In genomic region chr6:151075005-151075404, GRCh38 we compare ENCODE assay signal across 18 cellular contexts.
"Had no signal": no experiment of that assay in that cellular context is flagged by ENCODE, and none has a peak within 500 bp of the region (broad histone marks: within the 10 kb centered on the region; RNA-seq: fewer than 3 reads in every experiment).

No MANE protein-coding gene starts in this region.

- H3K27me3 ChIP-seq: dorsolateral prefrontal cortex, heart right ventricle, pancreas had no signal

- H3K4me3 ChIP-seq: dorsolateral prefrontal cortex, heart right ventricle, mucosa of descending colon, pancreas, thoracic aorta had no signal

- H3K4me3 Mint-ChIP-seq: natural killer cell; neural crest cell; stimulated activated naive B cell treated with anti-CD40 and anti-IgM and Interleukin-4, amounts not matched to agents 10 μg/mL and 1 μg/mL and 100 μg/mL, for 72 hours; stimulated activated naive CD8-positive, alpha-beta T cell treated with anti-CD3 and anti-CD28 coated beads, Interleukin-15, amount 100 ng/mL, for 72 hours had no signal

- H3K27ac Mint-ChIP-seq: natural killer cell; progenitor cell of endocrine pancreas; stimulated activated naive B cell treated with anti-CD40 and anti-IgM and Interleukin-4, amounts not matched to agents 10 μg/mL and 1 μg/mL and 100 μg/mL, for 72 hours had no signal

- H3K9me3 Mint-ChIP-seq: natural killer cell had no signal

- H3K9me3 ChIP-seq: mucosa of descending colon, pancreas, thoracic aorta had no signal

- H3K4me1 ChIP-seq: pancreas had no signal

- H3K27ac ChIP-seq: dorsolateral prefrontal cortex, heart right ventricle, pancreas, thoracic aorta had no signal

- H3K36me3 ChIP-seq: heart right ventricle, pancreas, thoracic aorta had no signal

- H3K27me3 Mint-ChIP-seq: progenitor cell of endocrine pancreas; stimulated activated naive B cell treated with anti-CD40 and anti-IgM and Interleukin-4, amounts not matched to agents 10 μg/mL and 1 μg/mL and 100 μg/mL, for 72 hours; stimulated activated naive CD8-positive, alpha-beta T cell treated with anti-CD3 and anti-CD28 coated beads, Interleukin-15, amount 100 ng/mL, for 72 hours had no signal

- H3K4me1 Mint-ChIP-seq: natural killer cell; stimulated activated naive CD8-positive, alpha-beta T cell treated with anti-CD3 and anti-CD28 coated beads, Interleukin-15, amount 100 ng/mL, for 72 hours had no signal

- ATAC-seq: heart right ventricle; mucosa of descending colon; natural killer cell; pancreas; right cardiac atrium; stimulated activated naive B cell treated with anti-CD40 and anti-IgM and Interleukin-4, amounts not matched to agents 10 μg/mL and 1 μg/mL and 100 μg/mL, for 72 hours; stimulated activated naive CD8-positive, alpha-beta T cell treated with anti-CD3 and anti-CD28 coated beads, Interleukin-15, amount 100 ng/mL, for 72 hours had no signal

- DNase-seq: cortex of kidney; dorsolateral prefrontal cortex; effector CD8-positive, alpha-beta T cell; heart right ventricle; hypothalamus; kidney glomerular epithelial cell; mucosa of descending colon; natural killer cell; pancreas; right cardiac atrium; stimulated activated CD4-positive, alpha-beta T cell treated with anti-CD3 and anti-CD28 coated beads, Interleukin-2, amount 100 ng/mL, for 24 hours; stimulated activated CD4-positive, alpha-beta T cell treated with anti-CD3 and anti-CD28 coated beads, Interleukin-4, amount 100 ng/mL, for 4 hours; stimulated activated naive B cell treated with anti-CD40 and anti-IgM and Interleukin-4, amounts not matched to agents 10 μg/mL and 1 μg/mL and 100 μg/mL, for 72 hours; stimulated activated naive CD8-positive, alpha-beta T cell treated with anti-CD3 and anti-CD28 coated beads, Interleukin-15, amount 100 ng/mL, for 72 hours; trophoblast cell had no signal

- H3K36me3 Mint-ChIP-seq: natural killer cell had no signal
